30 cellular contexts compared by ENCODE assay signal in genomic region chr12:100674009-100674888, GRCh38.
"Had no signal": no experiment of that assay in that cellular context is flagged by ENCODE, and none has a peak within 500 bp of the region (broad histone marks: within the 10 kb centered on the region; RNA-seq: fewer than 3 reads in every experiment).

No MANE protein-coding gene starts in this region.

- DNase-seq: colonic mucosa; effector CD8-positive, alpha-beta T cell; endodermal cell; foreskin keratinocyte; heart left ventricle; kidney; left cardiac atrium; left lung; naive thymus-derived CD8-positive, alpha-beta T cell; nephron progenitor cell; occipital lobe; stimulated activated CD4-positive, alpha-beta T cell treated with anti-CD3 and anti-CD28 coated beads, Interleukin-12 subunit alpha, Interleukin-12 subunit beta, amount 100 ng/mL, for 4 hours; stimulated activated CD4-positive, alpha-beta T cell treated with anti-CD3 and anti-CD28 coated beads, Interleukin-1b, Interleukin-23, amount 100 ng/mL, for 48 hours; stimulated activated CD4-positive, alpha-beta T cell treated with anti-CD3 and anti-CD28 coated beads, Interleukin-4, amount 100 ng/mL, for 1 hour; stimulated activated CD8-positive, alpha-beta memory T cell treated with anti-CD3 and anti-CD28 coated beads, Interleukin-4, amount 100 ng/mL, for 48 hours; stimulated activated naive CD4-positive, alpha-beta T cell treated with Interleukin-2 at 50 U/mL for 16 hours; stomach; testis; tibial artery had no signal

- H3K4me1 Mint-ChIP-seq: endodermal cell, nephron progenitor cell had no signal

- H3K4me2 ChIP-seq: hepatocyte, smooth muscle cell had no signal

- H3K4me3 Mint-ChIP-seq: dendritic cell treated with granulocyte-macrophage colony-stimulating factor and Interleukin-4, amounts not matched to agents 40 ng/mL and 50 ng/mL, for 4 days; endodermal cell; naive thymus-derived CD8-positive, alpha-beta T cell; nephron progenitor cell; type B pancreatic cell had no signal

- H2AFZ ChIP-seq: hepatocyte, parathyroid adenoma had no signal

- H3K9ac ChIP-seq: parathyroid adenoma had no signal

- H3K79me2 ChIP-seq: hepatocyte, parathyroid adenoma had no signal

- H3K9me3 Mint-ChIP-seq: dendritic cell treated with granulocyte-macrophage colony-stimulating factor and Interleukin-4, amounts not matched to agents 40 ng/mL and 50 ng/mL, for 4 days; endodermal cell; naive thymus-derived CD8-positive, alpha-beta T cell; nephron progenitor cell; type B pancreatic cell had no signal

- ATAC-seq: esophagus mucosa; foreskin keratinocyte; gastroesophageal sphincter; heart left ventricle; left cardiac atrium; left lung; naive thymus-derived CD8-positive, alpha-beta T cell; sciatic nerve had no signal

- H3K9me3 ChIP-seq: colonic mucosa, gastroesophageal sphincter, heart left ventricle, left lung, right atrium auricular region, stomach, testis, tibial artery had no signal

- H3K4me1 ChIP-seq: colonic mucosa, foreskin keratinocyte, gastroesophageal sphincter, heart left ventricle, left lung, parathyroid adenoma, right atrium auricular region, stomach, testis, tibial artery had no signal

- H3K4me3 ChIP-seq: colonic mucosa, gastroesophageal sphincter, heart left ventricle, hepatocyte, left lung, right atrium auricular region, smooth muscle cell, stomach, testis, tibial artery had no signal

- H3K27ac Mint-ChIP-seq: dendritic cell treated with granulocyte-macrophage colony-stimulating factor and Interleukin-4, amounts not matched to agents 40 ng/mL and 50 ng/mL, for 4 days; endodermal cell; naive thymus-derived CD8-positive, alpha-beta T cell; nephron progenitor cell; progenitor cell of endocrine pancreas; type B pancreatic cell had no signal

- H3K36me3 ChIP-seq: colonic mucosa, gastroesophageal sphincter, heart left ventricle, left lung, right atrium auricular region, stomach, tibial artery had no signal

- H3K36me3 Mint-ChIP-seq: naive thymus-derived CD8-positive, alpha-beta T cell; type B pancreatic cell had no signal

- H3K27me3 ChIP-seq: colonic mucosa, hepatocyte, right atrium auricular region, testis, tibial artery had no signal

- H3K27ac ChIP-seq: colonic mucosa, epithelial cell of prostate, foreskin keratinocyte, gastroesophageal sphincter, heart left ventricle, hepatocyte, left lung, parathyroid adenoma, right atrium auricular region, stomach, testis, tibial artery had no signal
